ENCODE assay signal across 8 cellular contexts in the genomic region with DNA sequence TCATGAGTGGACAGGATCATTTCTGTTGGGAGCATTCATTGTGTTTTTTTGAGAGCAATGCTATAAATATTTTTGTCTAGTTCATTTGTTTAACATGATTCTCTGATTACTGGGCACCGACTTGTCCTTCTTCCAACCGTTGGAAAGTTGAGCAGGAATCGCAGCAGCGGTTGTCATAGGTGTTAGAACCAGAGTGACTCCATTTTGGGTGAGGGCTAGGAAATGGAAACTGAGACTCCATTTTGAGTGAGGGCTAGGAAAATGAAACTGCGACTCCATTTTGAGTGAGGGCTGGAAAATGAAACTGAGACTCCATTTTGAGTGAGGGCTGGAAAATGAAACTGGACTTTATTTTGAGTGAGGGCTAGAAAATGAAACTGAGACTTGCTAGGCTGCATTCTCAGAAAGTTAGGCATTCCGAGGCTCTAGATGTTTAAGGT.
DNase-seq lines count a peak whose midpoint lies in the region; ATAC-seq and TF ChIP-seq lines count a peak whose summit lies in the region.

No MANE protein-coding gene starts in this region.

- peak in 1 of 2 experiments; percentile 25 for DNase-seq in Caco-2
- no peak for DNase-seq in activated B cell treated with CpG ODN at 0.5 μM for 24 hours
- no peak for DNase-seq in nephron progenitor cell
- DNase-seq in posterior vena cava (ENCODE audit: low spot score), result no peak
- no peak for DNase-seq in NCI-H1930 (lab: John Stamatoyannopoulos, UW)
- no peak for DNase-seq in SKM-1 (lab: John Stamatoyannopoulos, UW; ENCODE audit: unreplicated experiment)

- CTCF ChIA-PET in Caco-2 (lab: Charles Lee) (no interaction called here), activated B cell treated with CpG ODN at 0.5 μM for 24 hours (lab: Charles Lee) (no interaction called here)

- H3K27me3 ChIP-seq in Caco-2 (replicated peaks; ENCODE audit: control insufficient read depth, insufficient read depth, low read length), result no peaks in the 10 kb centered on the region

- H3K36me3 ChIP-seq in Caco-2 (ENCODE audit: control insufficient read depth, insufficient read depth, low read length), result no peaks in the 10 kb centered on the region

- TF ChIP-seq CTCF in Caco-2 (IDR thresholded peaks at IDR 0.05; ENCODE audit: insufficient read depth in 1 of 2, low read depth in 1 of 2, low read length in 1 of 2, severe bottlenecking in 1 of 2, unreplicated experiment in 1 of 2) (no peak), activated B cell treated with CpG ODN at 0.5 μM for 24 hours (IDR thresholded peaks at IDR 0.05) (no peak), nephron progenitor cell (IDR thresholded peaks at IDR 0.05) (no peak)

- H3K4me3 Mint-ChIP-seq in Caco-2 (ENCODE audit: unreplicated experiment), result no peak overlapping the region
- H3K4me3 Mint-ChIP-seq in activated B cell treated with CpG ODN at 0.5 μM for 24 hours, result peak overlapping the region; percentile 32
- no peak overlapping the region for H3K4me3 Mint-ChIP-seq in nephron progenitor cell

- ATAC-seq in GM19351 (IDR thresholded peaks at IDR 0.05; ENCODE audit: unreplicated experiment) (peak; percentile 96), HG03139 (IDR thresholded peaks at IDR 0.05; ENCODE audit: unreplicated experiment) (peak; percentile 94), activated B cell treated with CpG ODN at 0.5 μM for 24 hours (ENCODE audit: low read depth) (peak; percentile 60)

- POLR2A ChIA-PET in Caco-2 (lab: Charles Lee) (no interaction called here), activated B cell treated with CpG ODN at 0.5 μM for 24 hours (lab: Charles Lee) (no interaction called here)

- H3K9me3 Mint-ChIP-seq in Caco-2 (ENCODE audit: unreplicated experiment) (peaks cover 21% of the 10 kb centered on the region), activated B cell treated with CpG ODN at 0.5 μM for 24 hours (peaks cover 6% of the 10 kb centered on the region), nephron progenitor cell (peaks cover 2% of the 10 kb centered on the region)

- H3K27me3 Mint-ChIP-seq in Caco-2 (ENCODE audit: insufficient read depth, unreplicated experiment), result no peaks in the 10 kb centered on the region
- no peaks in the 10 kb centered on the region for H3K27me3 Mint-ChIP-seq in activated B cell treated with CpG ODN at 0.5 μM for 24 hours
- peaks cover 14% of the 10 kb centered on the region for H3K27me3 Mint-ChIP-seq in nephron progenitor cell (ENCODE audit: low read depth, poor library complexity)

- peaks cover 19% of the 10 kb centered on the region for H3K4me1 ChIP-seq in Caco-2

- H3K4me3 ChIP-seq in Caco-2 (ENCODE audit: low read depth, low read length), result no peak overlapping the region

- peak overlapping the region; percentile 70 for H3K27ac Mint-ChIP-seq in Caco-2 (ENCODE audit: unreplicated experiment)
- H3K27ac Mint-ChIP-seq in activated B cell treated with CpG ODN at 0.5 μM for 24 hours, result peak overlapping the region; percentile 10
- H3K27ac Mint-ChIP-seq in nephron progenitor cell, result peak overlapping the region; percentile 94

- intact Hi-C loops in Caco-2 (cut with micrococcal nuclease; ENCODE audit: unreplicated experiment), result no loop called here
- intact Hi-C loops in activated B cell treated with CpG ODN at 0.5 μM for 24 hours (cut with micrococcal nuclease), result loop anchor here (1.0 kb wide), 3 partner anchors 29 to 1110 kb away; a partner anchor contains a TSS
- intact Hi-C loops in posterior vena cava (cut with DNase I), result loop anchor here in 1 of 2 donors (10.0 kb wide), 1 partner anchor 582 kb away; no protein-coding TSS in a partner anchor

- BruUV-seq in Caco-2 (replicated peaks; lab: Mats Ljungman, UMichigan), result no TSS peak

- no peaks in the 10 kb centered on the region for H3K36me3 Mint-ChIP-seq in Caco-2 (ENCODE audit: insufficient read depth, unreplicated experiment)
- no peaks in the 10 kb centered on the region for H3K36me3 Mint-ChIP-seq in activated B cell treated with CpG ODN at 0.5 μM for 24 hours (ENCODE audit: low read depth)
- H3K36me3 Mint-ChIP-seq in nephron progenitor cell (ENCODE audit: low read depth), result no peaks in the 10 kb centered on the region

- H3K4me1 Mint-ChIP-seq in Caco-2 (ENCODE audit: low read depth, unreplicated experiment) (peaks cover 16% of the 10 kb centered on the region), activated B cell treated with CpG ODN at 0.5 μM for 24 hours (peaks cover 12% of the 10 kb centered on the region), nephron progenitor cell (no peaks in the 10 kb centered on the region)

- peaks cover 3% of the 10 kb centered on the region; the same call in 1 of the 2 replicates for H3K9me3 ChIP-seq in Caco-2

Comparison
In these comparisons a context has a peak if more than half of its experiments do, and no peak if none do; other contexts are left out.
1. H3K27ac Mint-ChIP-seq: peak in every context shown above with its lines; median percentile 94 in nephron progenitor cell; 70 in Caco-2; 10 in activated B cell treated with CpG ODN at 0.5 μM for 24 hours.